ENCODE assay signal across 24 cellular contexts in genomic region chr22:40084246-40084645, GRCh38.
"Had no signal": no experiment of that assay in that cellular context is flagged by ENCODE, and none has a peak within 500 bp of the region (broad histone marks: within the 10 kb centered on the region; RNA-seq: fewer than 3 reads in every experiment).

No MANE protein-coding gene starts in this region.

- H3K27me3 Mint-ChIP-seq: central memory CD8-positive, alpha-beta T cell; naive B cell; stimulated activated memory B cell treated with anti-CD40 and anti-IgM and Interleukin-4, amounts not matched to agents 10 μg/mL and 1 μg/mL and 100 μg/mL, for 72 hours; type B pancreatic cell had no signal

- ATAC-seq: left lung; sciatic nerve; stimulated activated memory B cell treated with anti-CD40 and anti-IgM and Interleukin-4, amounts not matched to agents 10 μg/mL and 1 μg/mL and 100 μg/mL, for 72 hours had no signal

- DNase-seq: cortex of kidney; dorsolateral prefrontal cortex; effector CD8-positive, alpha-beta T cell; gastrocnemius medialis; heart right ventricle; hypothalamus; kidney glomerular epithelial cell; left lung; mesendoderm; naive B cell; nephron progenitor cell; posterior cingulate gyrus; spleen; stimulated activated CD4-positive, alpha-beta T cell treated with anti-CD3 and anti-CD28 coated beads, Interleukin-15, amount 100 ng/mL, for 24 hours; stimulated activated CD4-positive, alpha-beta T cell treated with anti-CD3 and anti-CD28 coated beads, Interleukin-1b, Interleukin-23, amount 100 ng/mL, for 48 hours; stimulated activated CD4-positive, alpha-beta T cell treated with anti-CD3 and anti-CD28 coated beads, Interleukin-4, amount 100 ng/mL, for 24 hours; thyroid gland had no signal

- H3K27ac Mint-ChIP-seq: nephron progenitor cell; stimulated activated memory B cell treated with anti-CD40 and anti-IgM and Interleukin-4, amounts not matched to agents 10 μg/mL and 1 μg/mL and 100 μg/mL, for 72 hours; type B pancreatic cell had no signal

- FAIRE-seq: islet of Langerhans had no signal

- H3K9me3 Mint-ChIP-seq: central memory CD8-positive, alpha-beta T cell; naive B cell; nephron progenitor cell; stimulated activated memory B cell treated with anti-CD40 and anti-IgM and Interleukin-4, amounts not matched to agents 10 μg/mL and 1 μg/mL and 100 μg/mL, for 72 hours had no signal

- H3K4me1 ChIP-seq: left lung had no signal

- H3K9me3 ChIP-seq: gastrocnemius medialis, heart right ventricle, left lung, spleen, thyroid gland, vagina had no signal

- H3K36me3 ChIP-seq: gastrocnemius medialis, heart right ventricle, left lung, spleen, thyroid gland, vagina had no signal

- H3K4me3 Mint-ChIP-seq: central memory CD8-positive, alpha-beta T cell; nephron progenitor cell; stimulated activated memory B cell treated with anti-CD40 and anti-IgM and Interleukin-4, amounts not matched to agents 10 μg/mL and 1 μg/mL and 100 μg/mL, for 72 hours; type B pancreatic cell had no signal

- H3K27ac ChIP-seq: dorsolateral prefrontal cortex, left lung, thyroid gland, vagina had no signal

- H3K27me3 ChIP-seq: dorsolateral prefrontal cortex, gastrocnemius medialis, heart right ventricle, left lung, spleen, thyroid gland, vagina had no signal

- H3K4me3 ChIP-seq: dorsolateral prefrontal cortex, gastrocnemius medialis, heart right ventricle, left lung, lung, spleen, thyroid gland, vagina had no signal

- H3K36me3 Mint-ChIP-seq: naive B cell; stimulated activated memory B cell treated with anti-CD40 and anti-IgM and Interleukin-4, amounts not matched to agents 10 μg/mL and 1 μg/mL and 100 μg/mL, for 72 hours had no signal
